Comparison of ENCODE assay signal across 15 cellular contexts in the genomic region with DNA sequence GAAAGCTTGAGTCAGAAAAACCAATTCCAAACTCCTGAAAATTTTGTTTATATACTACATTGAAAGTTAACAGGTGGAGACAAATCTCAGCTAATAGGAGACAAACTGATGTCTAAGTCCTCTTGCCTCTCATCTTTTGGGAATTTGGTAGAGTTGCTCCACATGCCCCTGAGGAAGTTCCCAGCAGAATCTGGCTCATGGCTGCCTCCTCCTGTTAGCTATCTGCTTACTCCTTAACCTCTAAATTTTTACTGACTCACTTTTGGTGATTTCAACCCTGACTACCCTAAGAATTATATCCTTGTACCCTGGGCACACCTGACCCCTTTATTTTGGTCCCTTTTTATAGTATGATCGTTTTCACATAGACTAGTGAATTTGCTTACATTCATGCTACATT.
DNase-seq lines count a peak whose midpoint lies in the region; TF ChIP-seq lines count a peak whose summit lies in the region.
"Had no signal": no experiment of that assay in that cellular context is flagged by ENCODE, and none has a peak within 500 bp of the region (broad histone marks: within the 10 kb centered on the region; RNA-seq: fewer than 3 reads in every experiment).

No MANE protein-coding gene starts in this region.

- H3K9me3 ChIP-seq in endodermal cell (ENCODE audit: control insufficient read depth, low read length) (no peaks in the 10 kb centered on the region), esophagus squamous epithelium (no peaks in the 10 kb centered on the region)
- H3K9me3 ChIP-seq: mucosa of descending colon, upper lobe of left lung had no signal

- intact Hi-C loops in esophagus squamous epithelium (cut with DNase I), result no loop called here

- H3K4me3 ChIP-seq in endodermal cell (ENCODE audit: low read length), result no peak overlapping the region
- H3K4me3 ChIP-seq in mesendoderm (ENCODE audit: low read length), result no peak overlapping the region
- H3K4me3 ChIP-seq in esophagus squamous epithelium, result no peak overlapping the region
- H3K4me3 ChIP-seq: GM12878, mucosa of descending colon, upper lobe of left lung had no signal

- H3K4ac ChIP-seq in mesendoderm (ENCODE audit: low read depth, low read length), result no peak overlapping the region

- H3K9me3 Mint-ChIP-seq in endodermal cell, result no peaks in the 10 kb centered on the region
- H3K9me3 Mint-ChIP-seq: activated CD4-positive, alpha-beta memory T cell treated with anti-CD3 and anti-CD28 coated beads, Interleukin-2, amount 10 ng/mL, durations not matched to agents 7 days and 5 days; activated naive CD4-positive, alpha-beta T cell treated with anti-CD3 and anti-CD28 coated beads, Interleukin-2, amount 50 U/mL, for 24 hours had no signal

- H3K27ac Mint-ChIP-seq in endodermal cell, result no peak overlapping the region
- H3K27ac Mint-ChIP-seq: activated CD4-positive, alpha-beta memory T cell treated with anti-CD3 and anti-CD28 coated beads, Interleukin-2, amount 10 ng/mL, durations not matched to agents 7 days and 5 days; activated naive CD4-positive, alpha-beta T cell treated with anti-CD3 and anti-CD28 coated beads, Interleukin-2, amount 50 U/mL, for 24 hours had no signal

- TF ChIP-seq CTCF in endodermal cell (conservative IDR thresholded peaks at IDR 0.05), result peak; percentile 83
- TF ChIP-seq CTCF in esophagus squamous epithelium (IDR thresholded peaks at IDR 0.05), result peak in 1 of 6 experiments; percentile 18

- H4K5ac ChIP-seq in mesendoderm (ENCODE audit: low read length), result no peak overlapping the region

- H3K79me1 ChIP-seq in mesendoderm (ENCODE audit: low read length), result no peaks in the 10 kb centered on the region

- peaks cover 2% of the 10 kb centered on the region for H3K4me1 Mint-ChIP-seq in endodermal cell
- H3K4me1 Mint-ChIP-seq: activated CD4-positive, alpha-beta memory T cell treated with anti-CD3 and anti-CD28 coated beads, Interleukin-2, amount 10 ng/mL, durations not matched to agents 7 days and 5 days; activated naive CD4-positive, alpha-beta T cell treated with anti-CD3 and anti-CD28 coated beads, Interleukin-2, amount 50 U/mL, for 24 hours had no signal

- H3K27ac ChIP-seq in endodermal cell (ENCODE audit: low read depth, low read length), result no peak overlapping the region
- no peak overlapping the region for H3K27ac ChIP-seq in mesendoderm (ENCODE audit: low read depth, low read length)
- H3K27ac ChIP-seq in esophagus squamous epithelium, result no peak overlapping the region
- H3K27ac ChIP-seq: HL-60, upper lobe of left lung had no signal

- H3K56ac ChIP-seq in mesendoderm (ENCODE audit: low read length), result no peak overlapping the region

- no peak overlapping the region for H3K23ac ChIP-seq in mesendoderm (ENCODE audit: low read length)

- no peak overlapping the region for H3K18ac ChIP-seq in mesendoderm (ENCODE audit: low read length)

- H3K27me3 ChIP-seq in endodermal cell (ENCODE audit: control insufficient read depth, insufficient read depth, low read length, poor library complexity, severe bottlenecking), result peaks cover 10% of the 10 kb centered on the region
- H3K27me3 ChIP-seq in mesendoderm (ENCODE audit: insufficient read depth, low read length, poor library complexity), result no peaks in the 10 kb centered on the region
- H3K27me3 ChIP-seq in esophagus squamous epithelium, result no peaks in the 10 kb centered on the region
- H3K27me3 ChIP-seq: upper lobe of left lung had no signal

- H3K27me3 Mint-ChIP-seq in endodermal cell (ENCODE audit: insufficient read depth), result peaks cover 18% of the 10 kb centered on the region
- H3K27me3 Mint-ChIP-seq: activated CD4-positive, alpha-beta memory T cell treated with anti-CD3 and anti-CD28 coated beads, Interleukin-2, amount 10 ng/mL, durations not matched to agents 7 days and 5 days; activated naive CD4-positive, alpha-beta T cell treated with anti-CD3 and anti-CD28 coated beads, Interleukin-2, amount 50 U/mL, for 24 hours had no signal

- H3K9ac ChIP-seq in endodermal cell (ENCODE audit: extremely low read depth, low read length, poor library complexity, severe bottlenecking) (no peak overlapping the region), mesendoderm (ENCODE audit: low read length) (no peak overlapping the region)

- no peak overlapping the region for H2BK15ac ChIP-seq in mesendoderm (replicated peaks; ENCODE audit: low read depth)

- H3K4me2 ChIP-seq in mesendoderm (ENCODE audit: low read length), result no peak overlapping the region

- 78% methylated on average over 1 of the region's 1 CpG; no CpG with 5 or more reads in 1 of the 2 experiments for WGBS in endodermal cell (ENCODE audit: insufficient coverage in 1 of 2, insufficient read length in 1 of 2), 2 experiments
- no CpG with 5 or more reads among the region's 1 CpG for WGBS in mesendoderm (ENCODE audit: extremely low coverage, insufficient coverage, low lambda C conversion rate)
- 32 to 64% methylated on average over 1 of the region's 1 CpG for WGBS in esophagus squamous epithelium, 2 donors

- H3K4me3 Mint-ChIP-seq in endodermal cell, result no peak overlapping the region
- H3K4me3 Mint-ChIP-seq: activated CD4-positive, alpha-beta memory T cell treated with anti-CD3 and anti-CD28 coated beads, Interleukin-2, amount 10 ng/mL, durations not matched to agents 7 days and 5 days; activated naive CD4-positive, alpha-beta T cell treated with anti-CD3 and anti-CD28 coated beads, Interleukin-2, amount 50 U/mL, for 24 hours had no signal

- H3K4me1 ChIP-seq in endodermal cell (ENCODE audit: control insufficient read depth, insufficient read depth, low read length) (peaks cover 3% of the 10 kb centered on the region), mesendoderm (ENCODE audit: control insufficient read depth, low read depth, low read length) (no peaks in the 10 kb centered on the region), esophagus squamous epithelium (no peaks in the 10 kb centered on the region)
- H3K4me1 ChIP-seq: upper lobe of left lung had no signal

- H3K36me3 Mint-ChIP-seq in endodermal cell (ENCODE audit: low read depth), result no peaks in the 10 kb centered on the region
- H3K36me3 Mint-ChIP-seq: activated naive CD4-positive, alpha-beta T cell treated with anti-CD3 and anti-CD28 coated beads, Interleukin-2, amount 50 U/mL, for 24 hours had no signal

- DNase-seq in DMS53 treated with DMSO at 0.1 percent for 48 hours (lab: John Stamatoyannopoulos, UW; ENCODE audit: unreplicated experiment) (peak; percentile 17), NCI-H1694 treated with DMSO at 0.1 percent for 48 hours (lab: John Stamatoyannopoulos, UW) (peak; percentile 6), endodermal cell (peak; percentile 76), mesendoderm (peak; percentile 62), Ammon's horn (ENCODE audit: low spot score) (no peak), UCSD-AML1 (lab: John Stamatoyannopoulos, UW; ENCODE audit: unreplicated experiment) (no peak), esophagus squamous epithelium (lab: John Stamatoyannopoulos, UW) (no peak)
- DNase-seq in stimulated activated CD4-positive, alpha-beta T cell treated with anti-CD3 and anti-CD28 coated beads, Interleukin-12 subunit alpha, Interleukin-12 subunit beta, amount 100 ng/mL, for 4 hours, result no peak
- DNase-seq: activated CD4-positive, alpha-beta memory T cell treated with anti-CD3 and anti-CD28 coated beads, Interleukin-2, amount 10 ng/mL, durations not matched to agents 7 days and 5 days; mucosa of descending colon; T-helper 1 cell; upper lobe of left lung had no signal

- no peak overlapping the region for H2AK5ac ChIP-seq in mesendoderm (ENCODE audit: low read length)

- H4K8ac ChIP-seq in mesendoderm (ENCODE audit: low read depth, low read length), result no peak overlapping the region

- no peak overlapping the region for H2BK5ac ChIP-seq in mesendoderm (ENCODE audit: low read length)

- no peaks in the 10 kb centered on the region for H3K79me2 ChIP-seq in mesendoderm (ENCODE audit: control insufficient read depth, insufficient read depth, low read length)

- no peaks in the 10 kb centered on the region for H3K36me3 ChIP-seq in endodermal cell (ENCODE audit: control insufficient read depth, insufficient read depth, low read length)
- H3K36me3 ChIP-seq in mesendoderm (ENCODE audit: control insufficient read depth, insufficient read depth, low read length), result no peaks in the 10 kb centered on the region
- H3K36me3 ChIP-seq in esophagus squamous epithelium, result no peaks in the 10 kb centered on the region
- H3K36me3 ChIP-seq: upper lobe of left lung had no signal

- no peak overlapping the region for H2BK120ac ChIP-seq in mesendoderm (ENCODE audit: low read depth, low read length)

- no peak for TF ChIP-seq POLR2A in esophagus squamous epithelium (IDR thresholded peaks at IDR 0.05)

Comparison
In these comparisons a context has a peak if more than half of its experiments do, and no peak if none do; other contexts are left out.
1. DNase-seq: peak in DMS53 treated with DMSO at 0.1 percent for 48 hours (single experiment), NCI-H1694 treated with DMSO at 0.1 percent for 48 hours (single experiment), endodermal cell (single experiment) and mesendoderm (single experiment); none in Ammon's horn (single experiment), UCSD-AML1 (single experiment), esophagus squamous epithelium (single experiment) and stimulated activated CD4-positive, alpha-beta T cell treated with anti-CD3 and anti-CD28 coated beads, Interleukin-12 subunit alpha, Interleukin-12 subunit beta, amount 100 ng/mL, for 4 hours (single experiment).